ENCODE assay signal across 1 cellular context in the genomic region with DNA sequence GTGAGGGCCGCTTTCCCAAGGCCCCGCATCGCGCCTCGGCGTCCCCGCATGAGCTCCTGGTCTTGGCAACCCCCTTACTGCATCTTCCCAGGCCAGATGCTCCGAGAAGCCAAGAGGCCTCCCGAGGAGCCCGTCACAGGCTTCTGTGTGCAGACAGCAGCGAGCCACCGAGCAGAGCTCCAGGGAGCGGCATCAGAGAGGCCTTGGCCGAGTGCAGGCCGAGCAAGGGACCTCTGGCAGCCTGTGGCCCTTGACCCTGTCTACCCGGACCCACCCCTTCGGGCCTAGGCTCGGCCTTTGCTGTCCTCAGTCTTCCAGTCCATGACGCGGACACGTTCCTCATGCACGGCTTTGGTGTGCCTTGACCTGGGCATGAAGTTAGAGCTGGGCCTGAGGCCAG.
TF ChIP-seq lines count a peak whose summit lies in the region.

No MANE protein-coding gene starts in this region.

TF ChIP-seq in K562, 482 proteins besides CTCF, POLR2A, EP300 and RAD21 (continued from another document):
- TF ChIP-seq, protein P1, sequence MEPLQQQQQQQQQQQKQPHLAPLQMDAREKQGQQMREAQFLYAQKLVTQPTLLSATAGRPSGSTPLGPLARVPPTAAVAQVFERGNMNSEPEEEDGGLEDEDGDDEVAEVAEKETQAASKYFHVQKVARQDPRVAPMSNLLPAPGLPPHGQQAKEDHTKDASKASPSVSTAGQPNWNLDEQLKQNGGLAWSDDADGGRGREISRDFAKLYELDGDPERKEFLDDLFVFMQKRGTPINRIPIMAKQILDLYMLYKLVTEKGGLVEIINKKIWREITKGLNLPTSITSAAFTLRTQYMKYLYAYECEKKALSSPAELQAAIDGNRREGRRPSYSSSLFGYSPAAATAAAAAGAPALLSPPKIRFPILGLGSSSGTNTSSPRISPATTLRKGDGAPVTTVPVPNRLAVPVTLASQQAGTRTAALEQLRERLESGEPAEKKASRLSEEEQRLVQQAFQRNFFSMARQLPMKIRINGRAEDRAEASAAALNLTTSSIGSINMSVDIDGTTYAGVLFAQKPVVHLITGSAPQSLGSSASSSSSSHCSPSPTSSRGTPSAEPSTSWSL (CRISPR knock-in tag; IDR thresholded peaks at IDR 0.05; ENCODE audit: borderline replicate concordance): no peak
- TF ChIP-seq ELF1 (tag; IDR thresholded peaks at IDR 0.05) (no peak), ZFX (CRISPR knock-in tag; IDR thresholded peaks at IDR 0.05) (no peak), ZNF766 (CRISPR knock-in tag; conservative IDR thresholded peaks at IDR 0.05) (no peak), ETV6 (IDR thresholded peaks at IDR 0.05; ENCODE audit: borderline replicate concordance in 1 of 2, low read depth in 2 of 2, low read length in 1 of 2) (no peak), ETV6 (CRISPR knock-in tag; IDR thresholded peaks at IDR 0.05; ENCODE audit: borderline replicate concordance) (no peak), ZNF507 (tag; conservative IDR thresholded peaks at IDR 0.05) (no peak)
- TF ChIP-seq, protein P2, sequence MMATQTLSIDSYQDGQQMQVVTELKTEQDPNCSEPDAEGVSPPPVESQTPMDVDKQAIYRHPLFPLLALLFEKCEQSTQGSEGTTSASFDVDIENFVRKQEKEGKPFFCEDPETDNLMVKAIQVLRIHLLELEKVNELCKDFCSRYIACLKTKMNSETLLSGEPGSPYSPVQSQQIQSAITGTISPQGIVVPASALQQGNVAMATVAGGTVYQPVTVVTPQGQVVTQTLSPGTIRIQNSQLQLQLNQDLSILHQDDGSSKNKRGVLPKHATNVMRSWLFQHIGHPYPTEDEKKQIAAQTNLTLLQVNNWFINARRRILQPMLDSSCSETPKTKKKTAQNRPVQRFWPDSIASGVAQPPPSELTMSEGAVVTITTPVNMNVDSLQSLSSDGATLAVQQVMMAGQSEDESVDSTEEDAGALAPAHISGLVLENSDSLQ (IDR thresholded peaks at IDR 0.05): no peak
